In the genomic region with DNA sequence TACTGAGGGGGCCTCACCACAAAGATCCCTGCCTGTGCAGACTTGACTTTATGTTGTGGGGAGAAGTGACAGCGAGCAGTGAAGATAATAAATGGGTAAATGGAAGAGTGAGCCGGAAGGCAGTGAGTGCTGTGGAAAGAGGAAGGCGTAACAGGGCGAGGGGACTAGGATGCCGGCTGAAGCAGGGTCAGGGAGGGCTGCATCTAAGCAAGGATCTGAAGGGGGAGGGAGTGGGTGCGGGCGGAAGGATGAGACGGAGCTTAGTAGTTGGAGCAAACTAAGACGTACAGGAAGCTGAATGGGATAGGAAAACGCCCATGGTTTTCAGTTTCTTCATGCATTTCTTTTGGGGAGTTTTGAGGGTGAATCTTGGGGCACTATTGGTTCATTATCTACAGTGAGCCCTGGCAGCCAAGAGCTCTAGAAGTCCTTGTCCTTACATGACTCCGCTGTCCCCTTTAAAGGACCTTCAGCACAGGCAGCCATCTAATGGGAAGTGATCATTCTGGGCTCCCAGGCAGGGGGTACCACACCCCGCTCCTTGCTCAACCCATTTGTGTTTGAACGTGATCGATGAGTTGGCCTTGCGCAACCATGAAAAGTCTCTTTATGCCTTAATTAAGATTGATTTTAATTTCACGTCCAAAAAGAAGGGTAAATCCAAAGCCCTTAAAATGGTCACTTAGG, we compare ENCODE assay signal across 20 cellular contexts. TPM values are rescaled to one million over a fixed set of nuclear protein-coding genes. Genes with fewer than 3 reads are reported as not detected.
DNase-seq lines count a peak whose midpoint lies in the region; ATAC-seq, FAIRE-seq and TF ChIP-seq lines count a peak whose summit lies in the region.
"Had no signal": no experiment of that assay in that cellular context is flagged by ENCODE, and none has a peak within 500 bp of the region (broad histone marks: within the 10 kb centered on the region; RNA-seq: fewer than 3 reads in every experiment).

No MANE protein-coding gene starts in this region.

- H3K4me2 ChIP-seq in BLaER1 (peak overlapping the region; percentile 43), H1 (ENCODE audit: insufficient read depth in 1 of 2, low read depth in 2 of 2, low read length in 2 of 2) (no peak overlapping the region)
- H3K4me2 ChIP-seq: KMS-11 had no signal

- H2BK15ac ChIP-seq in H1 (ENCODE audit: low read length): no peak overlapping the region

- H3K9ac ChIP-seq in BLaER1 (no peak overlapping the region), H1 (replicated peaks in 1 of 4; ENCODE audit: extremely low read depth in 1 of 4, low read depth in 3 of 4, low read length in 3 of 4) (no peak overlapping the region)
- H3K9ac ChIP-seq: KMS-11 had no signal

- no peak overlapping the region for H3K18ac ChIP-seq in H1 (ENCODE audit: extremely low read depth, low read length)

- no peak overlapping the region for H2BK5ac ChIP-seq in H1 (ENCODE audit: low read depth, low read length)

- H3K36me3 ChIP-seq in BLaER1: peaks cover 36% of the 10 kb centered on the region
- H3K36me3 ChIP-seq in H1 (ENCODE audit: control insufficient read depth in 2 of 4, insufficient read depth in 4 of 4, low read length in 3 of 4): no peaks in the 10 kb centered on the region; a peak in 2 of 8 replicates
- H3K36me3 ChIP-seq: prostate gland had no signal

- no peaks in the 10 kb centered on the region for H3K9me3 ChIP-seq in BLaER1
- no peaks in the 10 kb centered on the region for H3K9me3 ChIP-seq in H1 (ENCODE audit: insufficient read depth in 2 of 2, low read depth in 1 of 2, low read length in 1 of 2)
- H3K9me3 ChIP-seq: prostate gland had no signal

- TF ChIP-seq RAD21 in H1 (IDR thresholded peaks at IDR 0.05 in 1 of 2, conservative IDR thresholded peaks at IDR 0.05 in 1 of 2; ENCODE audit: low read depth in 2 of 2, low read length in 2 of 2): no peak

- no peak overlapping the region for H2BK20ac ChIP-seq in H1 (ENCODE audit: low read length)

- H3K14ac ChIP-seq in H1 (ENCODE audit: insufficient read length): no peak overlapping the region

- FAIRE-seq in H1 (lab: Jason Lieb, UNC): no peak
- FAIRE-seq: A204.1, GM12878 had no signal

- no peak for TF ChIP-seq CTCF in RWPE1 (conservative IDR thresholded peaks at IDR 0.05; ENCODE audit: low read depth)
- no peak for TF ChIP-seq CTCF in H1 (IDR thresholded peaks at IDR 0.05; ENCODE audit: control extremely low read depth in 1 of 3, insufficient read depth in 1 of 3, low read depth in 1 of 3, low read length in 3 of 3)

- no peak for ATAC-seq in GM19455 (IDR thresholded peaks at IDR 0.05; ENCODE audit: unreplicated experiment)
- ATAC-seq in GM21723 (IDR thresholded peaks at IDR 0.05; ENCODE audit: unreplicated experiment): no peak
- ATAC-seq: GM12878, left lobe of liver had no signal

- no peak for TF ChIP-seq POLR2A in H1 (IDR thresholded peaks at IDR 0.05; ENCODE audit: control extremely low read depth in 1 of 2, low read depth in 2 of 2, low read length in 2 of 2)

- H3K4ac ChIP-seq in H1 (replicated peaks; ENCODE audit: insufficient read length, low read depth, low read length): no peak overlapping the region

- H2BK12ac ChIP-seq in H1 (ENCODE audit: low read depth, low read length): no peak overlapping the region

- peaks cover 15% of the 10 kb centered on the region for H3K79me1 ChIP-seq in H1 (ENCODE audit: low read depth, low read length)

- no peak overlapping the region for H4K91ac ChIP-seq in H1 (replicated peaks; ENCODE audit: insufficient read length, low read length)

- no peak for TF ChIP-seq EP300 in H1 (IDR thresholded peaks at IDR 0.05; ENCODE audit: borderline replicate concordance in 1 of 2, low read depth in 2 of 2, low read length in 2 of 2)

- POLR2A ChIA-PET in RWPE1 (lab: Yijun Ruan, JAX; ENCODE audit: low non-redundant PET): no interaction called here
- POLR2A ChIA-PET in H1 (lab: Charles Lee; ENCODE audit: partially characterized antibody): interaction anchor here (0.7 kb wide), 1 partner anchor 38 kb away, joined by 3 read pairs; no protein-coding TSS in a partner anchor

- 92% methylated on average over 16 of the region's 16 CpGs; no CpG with 5 or more reads in 1 of the 2 experiments for WGBS in H1 (ENCODE audit: extremely low coverage in 1 of 2, insufficient coverage in 1 of 2, insufficient read length in 1 of 2, insufficient replicate concordance in 2 of 2, low coverage in 1 of 2, low lambda C conversion rate in 2 of 2, missing lambda C conversion rate in 1 of 2), 2 experiments

- no peaks in the 10 kb centered on the region for H3K23me2 ChIP-seq in H1 (ENCODE audit: low read depth, low read length)

- H3K4me3 ChIP-seq in BLaER1: no peak overlapping the region
- H3K4me3 ChIP-seq in H1 (ENCODE audit: extremely low read depth in 1 of 4, insufficient read depth in 2 of 4, low read depth in 3 of 4, low read length in 4 of 4): no peak overlapping the region
- H3K4me3 ChIP-seq: GM12878, prostate gland, SK-N-MC had no signal

- CTCF ChIA-PET in RWPE1 (lab: Yijun Ruan, JAX): interaction anchor here (0.6 kb wide), 1 partner anchor 76 kb away, joined by 3 read pairs; no protein-coding TSS in a partner anchor
- CTCF ChIA-PET in H1 (lab: Charles Lee; ENCODE audit: partially characterized antibody): interaction anchor here (1.6 to 99.6 kb wide), 4 partner anchors 37 to 57 kb away, joined by 3 to 2981 read pairs (median 199); partner anchors contain the start of genes FDXR, GRIN2C, NHERF1 and RAB37

- DNase-seq in SIG-M5 treated with dmso at 0.1 percent for 504 hours (lab: John Stamatoyannopoulos, UW; ENCODE audit: unreplicated experiment) (peak; percentile 80), SIG-M5 (lab: John Stamatoyannopoulos, UW) (no peak), RWPE1 (ENCODE audit: low spot score) (no peak), H1 (ENCODE audit: low read depth in 1 of 2, low spot score in 2 of 2) (no peak), EL (no peak)
- DNase-seq: effector memory CD4-positive, alpha-beta T cell; HCEC 1CT; NCI-H1417 treated with DMSO at 0.1 percent for 48 hours; NCI-H345; substantia nigra had no signal

- H3K56ac ChIP-seq in H1 (replicated peaks; ENCODE audit: insufficient read length, low read depth, low read length): no peak overlapping the region

- H4K5ac ChIP-seq in H1 (ENCODE audit: insufficient read length, low read depth, low read length): no peak overlapping the region

- no peak overlapping the region for H2AFZ ChIP-seq in H1 (ENCODE audit: low read length)

- peaks cover 57% of the 10 kb centered on the region for H3K4me1 ChIP-seq in BLaER1
- peaks cover 0 to 3% (median 3%) of the 10 kb centered on the region in 4 experiments; a peak in 5 of 7 replicates for H3K4me1 ChIP-seq in H1 (replicated peaks in 1 of 4; ENCODE audit: control insufficient read depth in 3 of 4, insufficient read depth in 4 of 4, low read length in 3 of 4)
- H3K4me1 ChIP-seq: prostate gland had no signal

- H4K8ac ChIP-seq in H1 (ENCODE audit: extremely low read depth, insufficient read depth, low read length): peak overlapping the region; percentile 48; the same call in 1 of the 2 replicates

- H3K79me2 ChIP-seq in H1 (ENCODE audit: control insufficient read depth in 1 of 2, insufficient read depth in 2 of 2, low read length in 2 of 2): no peaks in the 10 kb centered on the region; a peak in 1 of 4 replicates

- H2BK120ac ChIP-seq in H1 (replicated peaks; ENCODE audit: low read depth, low read length): no peak overlapping the region

- H3K27me3 ChIP-seq in BLaER1 (no peaks in the 10 kb centered on the region), H1 (replicated peaks in 1 of 4; ENCODE audit: control insufficient read depth in 3 of 4, extremely low read depth in 1 of 4, insufficient read depth in 3 of 4, low read length in 3 of 4) (no peaks in the 10 kb centered on the region)

- H3K23ac ChIP-seq in H1 (ENCODE audit: insufficient read length): no peak overlapping the region

- H2AK5ac ChIP-seq in H1 (ENCODE audit: low read depth, low read length): no peak overlapping the region

- H3K27ac ChIP-seq in BLaER1: no peak overlapping the region
- H3K27ac ChIP-seq in RWPE1: peak overlapping the region; percentile 13; the same call in 1 of the 2 replicates
- no peak overlapping the region for H3K27ac ChIP-seq in H1 (ENCODE audit: low read depth, low read length)
- H3K27ac ChIP-seq: KMS-11, prostate gland, SK-N-MC had no signal

- peaks cover 47% of the 10 kb centered on the region for H4K20me1 ChIP-seq in BLaER1
- H4K20me1 ChIP-seq in H1 (replicated peaks in 1 of 2; ENCODE audit: control insufficient read depth in 1 of 2, insufficient read depth in 2 of 2, low read length in 2 of 2): peaks cover 5 to 15% of the 10 kb centered on the region in 2 experiments

TF ChIP-seq in H1, 55 proteins besides CTCF, POLR2A, EP300 and RAD21 (continues in another document):
- TF ChIP-seq SIX5 (IDR thresholded peaks at IDR 0.05; ENCODE audit: low read depth, low read length): no peak

RNA-seq across cellular contexts. Expression of gene NAT9, which starts 10.4 kb away (rescaled TPM):
- total RNA-seq in H1 (2021; fragmentation: NEBNext Ultra II Directional; extraction: Animal tissue kit (Norgen Biotek cat#: 25700)): 40.6 and 42.7 TPM in 2 replicates
- polyA plus RNA-seq in H1 (2011; rRNA removed): 32.3 and 42.4 TPM in 2 replicates
- 67.6 TPM for polyA plus RNA-seq in H1 (2011; cell fraction: cytosol; rRNA removed)
- 198 TPM for polyA plus RNA-seq in H1 (2011; cell fraction: nucleus; rRNA removed)
- polyA plus RNA-seq in H1 (2012, experiment 1 of 2): 49.1 to 72.7 TPM (median 58.9 TPM) in 4 replicates
- 32.4 TPM for polyA plus RNA-seq in H1 (2012, experiment 2 of 2)
- polyA plus RNA-seq in H1 (2013, experiment 1 of 2): 28.5 TPM
- polyA plus RNA-seq in H1 (2013, experiment 2 of 2): 24.6 TPM
- 39.6 and 41.7 TPM in 2 replicates for polyA minus RNA-seq in H1 (2011; rRNA and poly(A)+ RNA removed)
- polyA minus RNA-seq in H1 (2011; cell fraction: cytosol; rRNA and poly(A)+ RNA removed): 18.8 TPM
- polyA minus RNA-seq in H1 (2011; cell fraction: nucleus; rRNA and poly(A)+ RNA removed): 50.9 TPM

RNA-seq across cellular contexts. Expression of gene NHERF1, which starts 38.1 kb away (rescaled TPM):
- 91.3 and 92.9 TPM in 2 replicates for total RNA-seq in H1 (2021; fragmentation: NEBNext Ultra II Directional; extraction: Animal tissue kit (Norgen Biotek cat#: 25700))
- 99.2 and 140 TPM in 2 replicates for polyA plus RNA-seq in H1 (2011; rRNA removed)
- 107 TPM for polyA plus RNA-seq in H1 (2011; cell fraction: cytosol; rRNA removed)
- 85.0 TPM for polyA plus RNA-seq in H1 (2011; cell fraction: nucleus; rRNA removed)
- polyA plus RNA-seq in H1 (2012, experiment 1 of 2): 74.7 to 102 TPM (median 92.8 TPM) in 4 replicates
- 128 TPM for polyA plus RNA-seq in H1 (2012, experiment 2 of 2)
- polyA plus RNA-seq in H1 (2013, experiment 1 of 2): 121 TPM
- polyA plus RNA-seq in H1 (2013, experiment 2 of 2): 130 TPM
- polyA minus RNA-seq in H1 (2011; rRNA and poly(A)+ RNA removed): 57.8 and 78.7 TPM in 2 replicates
- 43.7 TPM for polyA minus RNA-seq in H1 (2011; cell fraction: cytosol; rRNA and poly(A)+ RNA removed)
- polyA minus RNA-seq in H1 (2011; cell fraction: nucleus; rRNA and poly(A)+ RNA removed): 26.3 TPM

RNA-seq across cellular contexts. Expression of gene RAB37, which starts 49.5 kb away (rescaled TPM):
- total RNA-seq in H1 (2021; fragmentation: NEBNext Ultra II Directional; extraction: Animal tissue kit (Norgen Biotek cat#: 25700)): 5.2 and 5.5 TPM in 2 replicates
- polyA plus RNA-seq in H1 (2011; rRNA removed): 6.1 and 6.6 TPM in 2 replicates
- 9.7 TPM for polyA plus RNA-seq in H1 (2011; cell fraction: cytosol; rRNA removed)
- 13.3 TPM for polyA plus RNA-seq in H1 (2011; cell fraction: nucleus; rRNA removed)
- polyA plus RNA-seq in H1 (2012, experiment 1 of 2): 5.0 to 7.8 TPM (median 6.5 TPM) in 4 replicates
- polyA plus RNA-seq in H1 (2012, experiment 2 of 2): 4.2 TPM
- 6.1 TPM for polyA plus RNA-seq in H1 (2013, experiment 1 of 2)
- polyA plus RNA-seq in H1 (2013, experiment 2 of 2): 5.8 TPM
- polyA minus RNA-seq in H1 (2011; rRNA and poly(A)+ RNA removed): 4.4 and 12.4 TPM in 2 replicates
- polyA minus RNA-seq in H1 (2011; cell fraction: cytosol; rRNA and poly(A)+ RNA removed): 7.9 TPM
- polyA minus RNA-seq in H1 (2011; cell fraction: nucleus; rRNA and poly(A)+ RNA removed): 2.7 TPM
- total RNA-seq: myocyte had no signal
